ENCODE assay signal across 9 cellular contexts in genomic region chr4:105895609-105896460, GRCh38. TPM values are rescaled to one million over a fixed set of nuclear protein-coding genes. Genes with fewer than 3 reads are reported as not detected.
DNase-seq lines count a peak whose midpoint lies in the region; ATAC-seq, FAIRE-seq and TF ChIP-seq lines count a peak whose summit lies in the region.
"Had no signal": no experiment of that assay in that cellular context is flagged by ENCODE, and none has a peak within 500 bp of the region (broad histone marks: within the 10 kb centered on the region; RNA-seq: fewer than 3 reads in every experiment).

No MANE protein-coding gene starts in this region.

- 2% methylated on average over 51 of the region's 82 CpGs; no CpG with 5 or more reads in 1 of the 2 donors for WGBS in transverse colon (ENCODE audit: low coverage in 1 of 2), 2 donors

- TF ChIP-seq CTCF in bronchial epithelial cell (IDR thresholded peaks at IDR 0.05; ENCODE audit: insufficient read depth, low read length, severe bottlenecking): peak; percentile 29
- TF ChIP-seq CTCF in lower lobe of right lung (IDR thresholded peaks at IDR 0.05): peak; percentile 10
- TF ChIP-seq CTCF in transverse colon (IDR thresholded peaks at IDR 0.05): peak in 4 of 5 experiments; percentile 15 to 40 (median 30)

- H3K4me3 ChIP-seq in bronchial epithelial cell (ENCODE audit: low read depth, low read length) (peak overlapping the region; percentile 41), lower lobe of right lung (peak overlapping the region; percentile 73), transverse colon (peak overlapping the region; percentile 23 to 71 (median 58))

- H3K36me3 ChIP-seq in bronchial epithelial cell (ENCODE audit: control insufficient read depth, insufficient read depth, low read length): no peaks in the 10 kb centered on the region
- H3K36me3 ChIP-seq in lower lobe of right lung: no peaks in the 10 kb centered on the region
- H3K36me3 ChIP-seq in transverse colon: no peaks in the 10 kb centered on the region
- H3K36me3 ChIP-seq: neutrophil had no signal

- no peak for TF ChIP-seq POLR2A in transverse colon (IDR thresholded peaks at IDR 0.05)

- no peaks in the 10 kb centered on the region for H3K9me3 ChIP-seq in lower lobe of right lung
- no peaks in the 10 kb centered on the region for H3K9me3 ChIP-seq in transverse colon
- H3K9me3 ChIP-seq: neutrophil had no signal

- no peak for FAIRE-seq in bronchial epithelial cell (lab: Jason Lieb, UNC)

- H3K27me3 ChIP-seq in bronchial epithelial cell (ENCODE audit: control insufficient read depth, insufficient read depth, low read length): no peaks in the 10 kb centered on the region
- H3K27me3 ChIP-seq in lower lobe of right lung (ENCODE audit: low read depth): peaks cover 15% of the 10 kb centered on the region
- H3K27me3 ChIP-seq in transverse colon: peaks cover 19% of the 10 kb centered on the region

- intact Hi-C loops in lower lobe of right lung (cut with DNase I): no loop called here
- intact Hi-C loops in transverse colon (cut with DNase I; ENCODE audit: low total_unique reads): no loop called here

- DNase-seq in NCI-H1092 (lab: John Stamatoyannopoulos, UW) (peak; percentile 33), bronchial epithelial cell (ENCODE audit: low read depth) (peak; percentile 49), lower lobe of right lung (peak; percentile 67), transverse colon (peak; percentile 52), globus pallidus (ENCODE audit: low spot score) (no peak)

- ATAC-seq in GM18498 (IDR thresholded peaks at IDR 0.05; ENCODE audit: unreplicated experiment) (peak; percentile 47), GM21723 (IDR thresholded peaks at IDR 0.05; ENCODE audit: unreplicated experiment) (peak; percentile 55), lower lobe of right lung (peak; percentile 82 to 86), HG02970 (IDR thresholded peaks at IDR 0.05; ENCODE audit: low FRiP score, unreplicated experiment) (no peak)

- H3K27ac ChIP-seq in lower lobe of right lung (peak overlapping the region; percentile 92), transverse colon (peak overlapping the region; percentile 64 to 85 (median 81))
- H3K27ac ChIP-seq: neutrophil had no signal

- TF ChIP-seq EP300 in transverse colon (IDR thresholded peaks at IDR 0.05; ENCODE audit: low read depth): no peak

- H3K4me1 ChIP-seq in lower lobe of right lung (peaks cover 13% of the 10 kb centered on the region), transverse colon (peaks cover 0 to 15% (median 6%) of the 10 kb centered on the region in 4 donors)

- in situ Hi-C loops in transverse colon (cut with MboI; ENCODE audit: low pct_ligation_motif_present in 1 of 4, low pct_unique_long_range_greater_than_20kb in 1 of 4, low sequenced_read_pairs in 3 of 4): no loop called here

RNA-seq across cellular contexts. Expression of gene NPNT, which starts 0.6 kb away (rescaled TPM):
- total RNA-seq in bronchial epithelial cell (1.1 and 5.0 TPM in 2 replicates), lower lobe of right lung (217 TPM), transverse colon (10 to 100 TPM in 3 of 4 donors, 1 to 10 TPM in 1; 4.5 to 26.3 (median 24.4) TPM)
